17 cellular contexts compared by ENCODE assay signal in the genomic region with DNA sequence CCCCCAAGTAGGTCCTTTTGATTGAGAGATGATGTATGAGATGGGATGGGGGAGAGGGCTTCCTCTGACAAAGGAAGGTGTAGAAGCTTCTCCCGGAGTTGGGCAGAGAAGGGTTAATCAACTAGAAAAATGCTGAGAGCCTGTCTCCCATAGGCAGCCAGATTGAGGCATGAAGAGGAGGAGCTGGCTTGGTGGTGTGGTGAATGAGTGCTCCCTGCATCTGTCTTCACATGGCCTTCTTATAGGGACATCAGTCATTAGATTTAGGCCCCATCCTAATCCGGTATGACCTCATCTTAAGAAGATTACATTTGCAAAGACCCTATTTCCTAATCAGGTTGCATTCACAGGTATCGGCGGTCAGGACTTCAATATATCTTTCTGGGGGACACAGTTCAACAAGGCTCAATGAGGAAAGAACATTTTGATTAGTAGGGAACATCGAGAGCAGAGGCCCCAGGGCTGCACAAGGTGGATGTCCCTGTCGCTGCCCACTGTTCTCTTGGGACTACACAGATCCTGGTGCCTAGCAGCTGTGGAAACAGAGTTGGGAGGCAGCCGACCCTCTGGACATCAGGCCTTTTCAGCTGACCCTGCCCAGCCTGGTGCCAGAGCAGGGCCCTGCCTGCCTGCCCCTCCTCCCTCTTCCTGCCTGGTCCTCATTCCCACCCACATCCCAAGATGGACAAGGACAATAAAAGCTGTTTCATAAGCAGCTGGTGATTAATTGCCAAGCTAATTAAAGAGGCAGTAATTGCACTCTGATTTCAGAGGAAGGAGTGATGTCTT.
DNase-seq lines count a peak whose midpoint lies in the region; ATAC-seq, FAIRE-seq and TF ChIP-seq lines count a peak whose summit lies in the region.
"Had no signal": no experiment of that assay in that cellular context is flagged by ENCODE, and none has a peak within 500 bp of the region (broad histone marks: within the 10 kb centered on the region; RNA-seq: fewer than 3 reads in every experiment).

No MANE protein-coding gene starts in this region.

- H2AK5ac ChIP-seq in H1 (ENCODE audit: low read depth, low read length), result no peak overlapping the region

- H4K20me1 ChIP-seq in H1 (replicated peaks in 1 of 2; ENCODE audit: control insufficient read depth in 1 of 2, insufficient read depth in 2 of 2, low read length in 2 of 2), result peaks cover 10 to 15% of the 10 kb centered on the region in 2 experiments

- FAIRE-seq in H1 (lab: Jason Lieb, UNC), result peak; percentile 55
- FAIRE-seq in GM12892 (lab: Jason Lieb, UNC), result no peak
- FAIRE-seq: A204.1 had no signal

- peaks cover 0 to 2% (median 0%) of the 10 kb centered on the region in 4 experiments; a peak in 2 of 7 replicates for H3K27me3 ChIP-seq in H1 (replicated peaks in 1 of 4; ENCODE audit: control insufficient read depth in 3 of 4, extremely low read depth in 1 of 4, insufficient read depth in 3 of 4, low read length in 3 of 4)

- peaks cover 11 to 32% (median 18%) of the 10 kb centered on the region in 4 experiments for H3K4me1 ChIP-seq in H1 (replicated peaks in 1 of 4; ENCODE audit: control insufficient read depth in 3 of 4, insufficient read depth in 4 of 4, low read length in 3 of 4)

- no peak overlapping the region for H4K5ac ChIP-seq in H1 (ENCODE audit: insufficient read length, low read depth, low read length)

- H2BK15ac ChIP-seq in H1 (ENCODE audit: low read length), result peak overlapping the region; percentile 1; the same call in 1 of the 2 replicates

- H3K4me3 ChIP-seq in H1 (ENCODE audit: extremely low read depth in 1 of 4, insufficient read depth in 2 of 4, low read depth in 3 of 4, low read length in 4 of 4), result no peak overlapping the region
- H3K4me3 ChIP-seq: PC-9 had no signal

- H3K23ac ChIP-seq in H1 (ENCODE audit: insufficient read length), result no peak overlapping the region

- CTCF ChIA-PET in H1 (lab: Charles Lee; ENCODE audit: partially characterized antibody), result interaction anchor here (0.6 to 2.3 kb wide), 10 partner anchors 10 to 237 kb away, joined by 3 to 7 read pairs (median 4); no protein-coding TSS in a partner anchor

- TF ChIP-seq RAD21 in H1 (IDR thresholded peaks at IDR 0.05 in 1 of 2, conservative IDR thresholded peaks at IDR 0.05 in 1 of 2; ENCODE audit: low read depth in 2 of 2, low read length in 2 of 2), result no peak

- peaks cover 19% of the 10 kb centered on the region for H3K4me1 Mint-ChIP-seq in activated CD4-positive, alpha-beta T cell treated with anti-CD3 and anti-CD28 coated beads, Interleukin-2, amount 10 ng/mL, durations not matched to agents 24 days and 14 days
- H3K4me1 Mint-ChIP-seq in type B pancreatic cell (ENCODE audit: unreplicated experiment), result peaks cover 38% of the 10 kb centered on the region

- TF ChIP-seq CTCF in H1 (IDR thresholded peaks at IDR 0.05; ENCODE audit: control extremely low read depth in 1 of 3, insufficient read depth in 1 of 3, low read depth in 1 of 3, low read length in 3 of 3), result no peak
- TF ChIP-seq CTCF in type B pancreatic cell (conservative IDR thresholded peaks at IDR 0.05), result no peak

- no peak overlapping the region for H3K4ac ChIP-seq in H1 (replicated peaks; ENCODE audit: insufficient read length, low read depth, low read length)

- no peak for DNase-seq in activated CD4-positive, alpha-beta T cell treated with anti-CD3 and anti-CD28 coated beads, Interleukin-2, amount 10 ng/mL, durations not matched to agents 24 days and 14 days
- no peak for DNase-seq in activated CD4-positive, alpha-beta T cell treated with anti-CD3 and anti-CD28 coated beads for 4 hours
- DNase-seq in NCI-H524 treated with DMSO at 0.1 percent for 48 hours (lab: John Stamatoyannopoulos, UW) (peak; percentile 64), H1 (ENCODE audit: low read depth in 1 of 2, low spot score in 2 of 2) (no peak), type B pancreatic cell (ENCODE audit: extremely low spot score, unreplicated experiment) (no peak), NCI-H345 treated with DMSO at 0.1 percent for 48 hours (lab: John Stamatoyannopoulos, UW; ENCODE audit: unreplicated experiment) (no peak), GM12892 (ENCODE audit: insufficient read length) (no peak)
- DNase-seq: DMS79 treated with DMSO at 0.1 percent for 48 hours, GDM1, H9, Karpas-422, MM.1S, NCI-H2029, NCI-H526 treated with DMSO at 0.1 percent for 48 hours, PC-9 had no signal

- TF ChIP-seq EP300 in H1 (IDR thresholded peaks at IDR 0.05; ENCODE audit: borderline replicate concordance in 1 of 2, low read depth in 2 of 2, low read length in 2 of 2), result no peak

- 0 out of 2 replicates have a peak overlapping the region, but pooled peaks have one; percentile 77 for H2BK12ac ChIP-seq in H1 (ENCODE audit: low read depth, low read length)

- peaks cover 25% of the 10 kb centered on the region for H3K27me3 Mint-ChIP-seq in activated CD4-positive, alpha-beta T cell treated with anti-CD3 and anti-CD28 coated beads, Interleukin-2, amount 10 ng/mL, durations not matched to agents 24 days and 14 days
- peaks cover 32% of the 10 kb centered on the region for H3K27me3 Mint-ChIP-seq in type B pancreatic cell

- no peaks in the 10 kb centered on the region for H3K36me3 ChIP-seq in H1 (ENCODE audit: control insufficient read depth in 2 of 4, insufficient read depth in 4 of 4, low read length in 3 of 4)

- no peak overlapping the region for H3K14ac ChIP-seq in H1 (ENCODE audit: insufficient read length)

- peaks cover 5 to 18% of the 10 kb centered on the region in 2 experiments; a peak in 3 of 4 replicates for H3K79me2 ChIP-seq in H1 (ENCODE audit: control insufficient read depth in 1 of 2, insufficient read depth in 2 of 2, low read length in 2 of 2)

- no peaks in the 10 kb centered on the region for H3K9me3 Mint-ChIP-seq in activated CD4-positive, alpha-beta T cell treated with anti-CD3 and anti-CD28 coated beads, Interleukin-2, amount 10 ng/mL, durations not matched to agents 24 days and 14 days
- no peaks in the 10 kb centered on the region for H3K9me3 Mint-ChIP-seq in type B pancreatic cell
- H3K9me3 Mint-ChIP-seq: H9 had no signal

- peak overlapping the region; percentile 15 for H3K4me3 Mint-ChIP-seq in activated CD4-positive, alpha-beta T cell treated with anti-CD3 and anti-CD28 coated beads, Interleukin-2, amount 10 ng/mL, durations not matched to agents 24 days and 14 days
- peak overlapping the region; percentile 47 for H3K4me3 Mint-ChIP-seq in type B pancreatic cell

- no peak for ATAC-seq in GM21423 (IDR thresholded peaks at IDR 0.05; ENCODE audit: unreplicated experiment)

- no peak overlapping the region; a peak in 1 of 7 replicates for H3K9ac ChIP-seq in H1 (replicated peaks in 1 of 4; ENCODE audit: extremely low read depth in 1 of 4, low read depth in 3 of 4, low read length in 3 of 4)

- H2BK5ac ChIP-seq in H1 (ENCODE audit: low read depth, low read length), result no peak overlapping the region

- H4K8ac ChIP-seq in H1 (ENCODE audit: extremely low read depth, insufficient read depth, low read length), result no peak overlapping the region

- 83% methylated on average over 7 of the region's 7 CpGs; no CpG with 5 or more reads in 1 of the 2 experiments for WGBS in H1 (ENCODE audit: extremely low coverage in 1 of 2, insufficient coverage in 1 of 2, insufficient read length in 1 of 2, insufficient replicate concordance in 2 of 2, low coverage in 1 of 2, low lambda C conversion rate in 2 of 2, missing lambda C conversion rate in 1 of 2), 2 experiments

- TF ChIP-seq POLR2A in H1 (IDR thresholded peaks at IDR 0.05; ENCODE audit: control extremely low read depth in 1 of 2, low read depth in 2 of 2, low read length in 2 of 2) (no peak), GM12892 (IDR thresholded peaks at IDR 0.05; ENCODE audit: low read depth, low read length) (no peak)

- intact Hi-C loops in activated CD4-positive, alpha-beta T cell treated with anti-CD3 and anti-CD28 coated beads, Interleukin-2, amount 10 ng/mL, durations not matched to agents 24 days and 14 days (cut with micrococcal nuclease), result no loop called here

- H4K91ac ChIP-seq in H1 (replicated peaks; ENCODE audit: insufficient read length, low read length), result no peak overlapping the region

- no peak overlapping the region for H3K56ac ChIP-seq in H1 (replicated peaks; ENCODE audit: insufficient read length, low read depth, low read length)

- peak overlapping the region in 1 of 2 experiments; percentile 16; a peak in 2 of 4 replicates for H3K4me2 ChIP-seq in H1 (ENCODE audit: insufficient read depth in 1 of 2, low read depth in 2 of 2, low read length in 2 of 2)
- H3K4me2 ChIP-seq: PC-9 had no signal

- H2AFZ ChIP-seq in H1 (ENCODE audit: low read length), result no peak overlapping the region
- H2AFZ ChIP-seq: PC-9 had no signal

- POLR2A ChIA-PET in H1 (lab: Charles Lee; ENCODE audit: partially characterized antibody), result interaction anchor here (0.6 to 1.4 kb wide), 6 partner anchors 12 to 906 kb away, joined by 3 to 5 read pairs (median 3); no protein-coding TSS in a partner anchor

- peaks cover 3% of the 10 kb centered on the region; the same call in 1 of the 2 replicates for H3K79me1 ChIP-seq in H1 (ENCODE audit: low read depth, low read length)

- no peaks in the 10 kb centered on the region for H3K36me3 Mint-ChIP-seq in activated CD4-positive, alpha-beta T cell treated with anti-CD3 and anti-CD28 coated beads, Interleukin-2, amount 10 ng/mL, durations not matched to agents 24 days and 14 days (ENCODE audit: low read depth)
- H3K36me3 Mint-ChIP-seq in type B pancreatic cell, result no peaks in the 10 kb centered on the region

- H2BK20ac ChIP-seq in H1 (ENCODE audit: low read length), result 0 out of 2 replicates have a peak overlapping the region, but pooled peaks have one; percentile 3

- H3K18ac ChIP-seq in H1 (ENCODE audit: extremely low read depth, low read length), result no peak overlapping the region

- H2BK120ac ChIP-seq in H1 (replicated peaks; ENCODE audit: low read depth, low read length), result no peak overlapping the region

- H3K23me2 ChIP-seq in H1 (ENCODE audit: low read depth, low read length), result peaks cover 12% of the 10 kb centered on the region; the same call in 1 of the 2 replicates

- no peaks in the 10 kb centered on the region for H3K9me3 ChIP-seq in H1 (ENCODE audit: insufficient read depth in 2 of 2, low read depth in 1 of 2, low read length in 1 of 2)

- H3K27ac Mint-ChIP-seq in activated CD4-positive, alpha-beta T cell treated with anti-CD3 and anti-CD28 coated beads, Interleukin-2, amount 10 ng/mL, durations not matched to agents 24 days and 14 days, result no peak overlapping the region
- H3K27ac Mint-ChIP-seq in type B pancreatic cell, result no peak overlapping the region
- H3K27ac Mint-ChIP-seq: H9 had no signal

- H3K27ac ChIP-seq in H1 (ENCODE audit: low read depth, low read length), result no peak overlapping the region; the same call in 1 of the 2 replicates
- H3K27ac ChIP-seq: PC-9 had no signal

TF ChIP-seq in H1, 55 proteins besides CTCF, POLR2A, EP300 and RAD21 (continues in another document):
- TF ChIP-seq CBX5 (IDR thresholded peaks at IDR 0.05; ENCODE audit: low read depth, low read length) (no peak), CHD2 (IDR thresholded peaks at IDR 0.05; ENCODE audit: low read length) (no peak), SIX5 (IDR thresholded peaks at IDR 0.05; ENCODE audit: low read depth, low read length) (no peak), CTBP2 (IDR thresholded peaks at IDR 0.05; ENCODE audit: borderline replicate concordance, insufficient read depth, insufficient read length, low read length) (no peak)
